In the genomic region with DNA sequence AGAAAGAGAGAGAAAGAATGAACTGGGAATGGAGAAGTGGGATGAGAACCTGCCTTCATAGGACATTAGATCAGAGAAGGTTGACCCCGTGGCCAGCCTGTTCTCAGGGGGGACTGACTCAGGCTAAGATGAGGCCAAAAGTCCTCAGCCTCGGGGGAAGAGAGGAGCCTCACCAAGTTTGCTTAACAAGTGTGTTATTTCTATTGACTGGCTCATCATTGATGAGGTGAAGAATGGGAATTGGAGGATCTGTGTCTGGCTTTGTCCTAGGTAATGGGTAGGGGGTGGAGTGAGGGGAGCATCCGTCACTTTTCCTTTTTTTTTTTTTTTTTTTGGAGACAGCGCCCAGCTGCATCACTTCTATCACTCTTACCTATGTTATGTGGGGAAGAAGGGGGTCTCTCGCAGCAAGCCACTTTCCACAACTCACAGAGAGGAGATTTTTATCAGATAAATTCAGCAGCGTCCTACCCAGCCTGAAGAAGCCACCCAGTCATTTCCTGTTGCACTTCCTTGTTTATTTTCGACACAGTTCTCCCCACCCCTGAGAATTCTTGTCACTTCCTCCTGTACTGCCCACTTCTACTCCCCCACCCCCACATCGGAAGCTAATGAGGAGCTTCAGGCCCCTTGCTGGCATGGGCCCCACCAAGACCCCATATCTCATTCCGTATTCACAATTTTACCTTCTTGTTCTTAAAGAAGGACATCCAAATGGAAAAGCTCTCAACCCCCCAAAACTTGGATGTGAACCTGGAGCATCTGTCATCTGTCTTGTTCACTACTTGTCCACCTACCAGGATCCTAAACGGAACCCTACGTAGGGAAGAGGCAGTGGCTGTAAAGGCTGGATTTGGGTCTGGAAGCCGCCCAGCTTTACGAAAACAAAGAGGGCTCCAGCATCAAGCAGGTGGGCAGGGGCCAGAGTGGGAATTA, we compare ENCODE assay signal across 1 cellular context.
TF ChIP-seq lines count a peak whose summit lies in the region.

No MANE protein-coding gene starts in this region.

TF ChIP-seq in SK-N-SH treated with all-trans-retinoic acid at 6 μM for 48 hours, 23 proteins besides CTCF, POLR2A, EP300 and RAD21 (continued from another document):
- TF ChIP-seq, protein P1, sequence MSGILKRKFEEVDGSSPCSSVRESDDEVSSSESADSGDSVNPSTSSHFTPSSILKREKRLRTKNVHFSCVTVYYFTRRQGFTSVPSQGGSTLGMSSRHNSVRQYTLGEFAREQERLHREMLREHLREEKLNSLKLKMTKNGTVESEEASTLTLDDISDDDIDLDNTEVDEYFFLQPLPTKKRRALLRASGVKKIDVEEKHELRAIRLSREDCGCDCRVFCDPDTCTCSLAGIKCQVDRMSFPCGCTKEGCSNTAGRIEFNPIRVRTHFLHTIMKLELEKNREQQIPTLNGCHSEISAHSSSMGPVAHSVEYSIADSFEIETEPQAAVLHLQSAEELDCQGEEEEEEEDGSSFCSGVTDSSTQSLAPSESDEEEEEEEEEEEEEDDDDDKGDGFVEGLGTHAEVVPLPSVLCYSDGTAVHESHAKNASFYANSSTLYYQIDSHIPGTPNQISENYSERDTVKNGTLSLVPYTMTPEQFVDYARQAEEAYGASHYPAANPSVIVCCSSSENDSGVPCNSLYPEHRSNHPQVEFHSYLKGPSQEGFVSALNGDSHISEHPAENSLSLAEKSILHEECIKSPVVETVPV (CRISPR knock-in tag; IDR thresholded peaks at IDR 0.05), result no peak
- TF ChIP-seq PPARA (CRISPR knock-in tag; IDR thresholded peaks at IDR 0.05; ENCODE audit: borderline replicate concordance) (no peak), ZC3H10 (CRISPR knock-in tag; IDR thresholded peaks at IDR 0.05) (no peak)
